Comparison of ENCODE assay signal across 8 cellular contexts in the genomic region with DNA sequence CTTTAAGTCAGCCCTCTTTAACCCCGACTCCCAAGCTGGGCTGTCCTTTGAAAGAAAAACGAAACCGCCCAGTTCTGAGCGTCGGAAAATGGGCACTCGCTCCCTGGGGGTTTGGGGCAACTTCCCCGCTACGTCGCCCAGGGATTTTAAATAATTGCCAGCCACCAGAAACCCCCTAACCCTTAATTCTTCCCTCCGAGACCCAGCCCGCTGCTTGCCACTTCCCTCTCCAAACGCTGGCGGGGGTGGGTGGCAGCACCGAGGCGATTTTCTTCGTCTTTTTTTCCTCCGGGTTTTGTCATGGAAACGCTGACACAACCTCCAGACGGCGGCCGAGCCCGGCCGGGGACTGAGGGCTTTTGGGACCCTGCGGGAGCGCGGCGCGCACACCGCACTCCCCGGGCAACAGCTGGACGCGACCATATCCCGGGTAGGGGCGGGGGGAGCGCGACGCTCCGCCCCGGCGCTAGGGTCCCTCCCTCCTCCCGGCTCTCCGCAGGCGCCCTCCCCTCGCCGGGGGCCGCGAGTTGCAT. TPM values are rescaled to one million over a fixed set of nuclear protein-coding genes. Genes with fewer than 3 reads are reported as not detected.
DNase-seq lines count a peak whose midpoint lies in the region; ATAC-seq and TF ChIP-seq lines count a peak whose summit lies in the region.

A gene (plus strand): TSS at position 532 of the 533 bp plus-strand sequence.

- no peaks in the 10 kb centered on the region for H3K36me3 Mint-ChIP-seq in natural killer cell

- peak within 1 kb of the TSS; percentile 96 for H3K27ac ChIP-seq in KOPT-K1 (ENCODE audit: low read depth, low read length, poor library complexity, severe bottlenecking)

- intact Hi-C loops in natural killer cell (cut with micrococcal nuclease), result loop anchor here (2.0 kb wide), 2 partner anchors 112 to 214 kb away; no protein-coding TSS in a partner anchor

- peak; percentile 57 for ATAC-seq in GM21717 (IDR thresholded peaks at IDR 0.05; ENCODE audit: unreplicated experiment)
- ATAC-seq in natural killer cell, result peak; percentile 71 to 81 (median 81)

- no peaks in the 10 kb centered on the region for H3K9me3 ChIP-seq in KOPT-K1 (ENCODE audit: insufficient read depth, low read length, poor library complexity, severe bottlenecking)

- peak within 1 kb of the TSS; percentile 88 for H3K4me3 ChIP-seq in fibroblast of the aortic adventitia (ENCODE audit: low read depth, low read length)

- peaks cover 34% of the 10 kb centered on the region for H3K36me3 ChIP-seq in KOPT-K1 (ENCODE audit: insufficient read depth, low read length)

- peaks cover 0 to 5% of the 10 kb centered on the region in 2 donors for H3K27me3 Mint-ChIP-seq in natural killer cell (ENCODE audit: low read depth in 2 of 2)

- TF ChIP-seq CTCF in fibroblast of the aortic adventitia (IDR thresholded peaks at IDR 0.05; ENCODE audit: insufficient read depth, low read length), result peak; percentile 43
- TF ChIP-seq CTCF in natural killer cell (IDR thresholded peaks at IDR 0.05), result no peak

- H3K27ac Mint-ChIP-seq in natural killer cell, result peak within 1 kb of the TSS; percentile 91 to 93

- no peaks in the 10 kb centered on the region for H3K9me3 Mint-ChIP-seq in natural killer cell

- H3K4me3 Mint-ChIP-seq in natural killer cell, result peak within 1 kb of the TSS; percentile 99

- DNase-seq in DMS153 treated with DMSO at 0.1 percent for 48 hours (lab: John Stamatoyannopoulos, UW; ENCODE audit: unreplicated experiment) (peak; percentile 34), SHP77 (lab: John Stamatoyannopoulos, UW) (peak; percentile 87 to 88), fibroblast of the aortic adventitia (ENCODE audit: low read depth) (peak; percentile 85), natural killer cell (peak; percentile 67)
- DNase-seq in activated T-helper 9 cell treated with anti-CD3 and anti-CD28 coated beads, Interleukin-2, amount 50 U/mL, for 16 hours (ENCODE audit: low read depth), result peak; percentile 72
- DNase-seq in stimulated activated naive CD4-positive, alpha-beta T cell treated with Interleukin-2 at 50 U/mL for 16 hours (lab: John Stamatoyannopoulos, UW), result peak; percentile 63

- H3K4me1 Mint-ChIP-seq in natural killer cell, result peaks cover 39 to 52% of the 10 kb centered on the region in 2 donors

RNA-seq across cellular contexts. Expression of the gene that starts here (rescaled TPM):
- total RNA-seq in fibroblast of the aortic adventitia (ENCODE audit: low replicate concordance) (10.8 and 13.4 TPM in 2 replicates), natural killer cell (100 to 1,000 TPM in 1 of 3 donors, 10 to 100 TPM in 2; 85.3 to 118 (median 96.1) TPM)

Comparison
In these comparisons a context has a peak if more than half of its experiments do, and no peak if none do; other contexts are left out.
1. Peak in every context shown above with its lines: DNase-seq, ATAC-seq, H3K4me3 ChIP-seq and H3K27ac ChIP-seq.
2. DNase-seq: peak in every context shown above with its lines; median percentile 88 in SHP77; 85 in fibroblast of the aortic adventitia; 72 in activated T-helper 9 cell treated with anti-CD3 and anti-CD28 coated beads, Interleukin-2, amount 50 U/mL, for 16 hours; 67 in natural killer cell; 63 in stimulated activated naive CD4-positive, alpha-beta T cell treated with Interleukin-2 at 50 U/mL for 16 hours; 34 in DMS153 treated with DMSO at 0.1 percent for 48 hours.